10 cellular contexts compared by ENCODE assay signal in genomic region chr3:5197022-5197421, GRCh38. TPM values are rescaled to one million over a fixed set of nuclear protein-coding genes. Genes with fewer than 3 reads are reported as not detected.
DNase-seq lines count a peak whose midpoint lies in the region; ATAC-seq and TF ChIP-seq lines count a peak whose summit lies in the region.
"Had no signal": no experiment of that assay in that cellular context is flagged by ENCODE, and none has a peak within 500 bp of the region (broad histone marks: within the 10 kb centered on the region; RNA-seq: fewer than 3 reads in every experiment).

No MANE protein-coding gene starts in this region.

- intact Hi-C loops in sciatic nerve (cut with DNase I): no loop called here
- intact Hi-C loops in ascending aorta (cut with DNase I): no loop called here

- 85 to 91% methylated on average over 4 of the region's 4 CpGs for WGBS in tibial nerve, 2 donors

- H3K27me3 ChIP-seq in RWPE2 (ENCODE audit: insufficient read depth, poor library complexity, severe bottlenecking): no peaks in the 10 kb centered on the region
- no peaks in the 10 kb centered on the region for H3K27me3 ChIP-seq in tibial nerve
- H3K27me3 ChIP-seq in ascending aorta: no peaks in the 10 kb centered on the region

- H3K36me3 ChIP-seq in RWPE2 (ENCODE audit: low read depth): peaks cover 80% of the 10 kb centered on the region
- H3K36me3 ChIP-seq in tibial nerve: peaks cover 0 to 45% (median 0%) of the 10 kb centered on the region in 3 donors
- H3K36me3 ChIP-seq in ascending aorta: peaks cover 6 to 23% of the 10 kb centered on the region in 2 donors

- peak overlapping the region; percentile 99 for H3K27ac ChIP-seq in RWPE2 (ENCODE audit: poor library complexity, severe bottlenecking)
- peak overlapping the region in 2 of 4 donors; percentile 21 to 45 for H3K27ac ChIP-seq in tibial nerve
- H3K27ac ChIP-seq in ascending aorta: no peak overlapping the region

- DNase-seq in GM03348 (ENCODE audit: low spot score) (peak; percentile 62), RWPE2 (ENCODE audit: low spot score) (no peak), skeletal muscle cell (ENCODE audit: low read depth) (peak; percentile 36), NCI-H524 (lab: John Stamatoyannopoulos, UW) (no peak), tibial nerve (ENCODE audit: low spot score in 2 of 2) (no peak), sciatic nerve (ENCODE audit: low spot score) (no peak), ascending aorta (ENCODE audit: low spot score in 2 of 2) (no peak)
- DNase-seq: NCI-H1417; stimulated activated CD8-positive, alpha-beta memory T cell treated with anti-CD3 and anti-CD28 coated beads, Interleukin-4, amount 100 ng/mL, for 48 hours had no signal

- H3K4me3 ChIP-seq in RWPE2 (ENCODE audit: severe bottlenecking): no peak overlapping the region
- no peak overlapping the region for H3K4me3 ChIP-seq in skeletal muscle cell (ENCODE audit: low read depth, low read length)
- no peak overlapping the region for H3K4me3 ChIP-seq in tibial nerve
- H3K4me3 ChIP-seq in ascending aorta: no peak overlapping the region

- peaks cover 60% of the 10 kb centered on the region for H3K4me1 ChIP-seq in RWPE2 (ENCODE audit: insufficient read depth, poor library complexity, severe bottlenecking)
- H3K4me1 ChIP-seq in tibial nerve: peaks cover 0 to 60% (median 28%) of the 10 kb centered on the region in 4 donors
- peaks cover 0 to 3% of the 10 kb centered on the region in 2 donors for H3K4me1 ChIP-seq in ascending aorta

- no peaks in the 10 kb centered on the region for H3K9me3 ChIP-seq in RWPE2 (ENCODE audit: severe bottlenecking)
- H3K9me3 ChIP-seq in tibial nerve: no peaks in the 10 kb centered on the region
- H3K9me3 ChIP-seq in ascending aorta: no peaks in the 10 kb centered on the region

- no peak for TF ChIP-seq POLR2A in tibial nerve (IDR thresholded peaks at IDR 0.05)

- no peak for TF ChIP-seq CTCF in RWPE2 (IDR thresholded peaks at IDR 0.05; ENCODE audit: poor library complexity, severe bottlenecking)
- no peak for TF ChIP-seq CTCF in tibial nerve (IDR thresholded peaks at IDR 0.05)
- TF ChIP-seq CTCF in ascending aorta (IDR thresholded peaks at IDR 0.05): no peak

- no peak for TF ChIP-seq EP300 in tibial nerve (IDR thresholded peaks at IDR 0.05)

- ATAC-seq in RWPE2 (ENCODE audit: low read depth) (peak; percentile 48), esophagus mucosa (peak; percentile 4), sciatic nerve (no peak)

RNA-seq across cellular contexts. Expression of gene EDEM1, which starts 9.5 kb away (rescaled TPM):
- total RNA-seq in esophagus mucosa (37.3 TPM), tibial nerve (100 to 1,000 TPM in 1 of 4 donors, 10 to 100 TPM in 3; 37.2 to 139 (median 78.1) TPM), sciatic nerve (29.6 TPM), ascending aorta (27.2 TPM)

Comparison
In these comparisons a context has a peak if more than half of its experiments do, and no peak if none do; other contexts are left out.
1. DNase-seq: peak in GM03348 (single experiment) and skeletal muscle cell (single experiment); none in RWPE2 (single experiment), NCI-H524 (0 of 2), tibial nerve (0 of 2), sciatic nerve (single experiment) and ascending aorta (0 of 2).